In the genomic region with DNA sequence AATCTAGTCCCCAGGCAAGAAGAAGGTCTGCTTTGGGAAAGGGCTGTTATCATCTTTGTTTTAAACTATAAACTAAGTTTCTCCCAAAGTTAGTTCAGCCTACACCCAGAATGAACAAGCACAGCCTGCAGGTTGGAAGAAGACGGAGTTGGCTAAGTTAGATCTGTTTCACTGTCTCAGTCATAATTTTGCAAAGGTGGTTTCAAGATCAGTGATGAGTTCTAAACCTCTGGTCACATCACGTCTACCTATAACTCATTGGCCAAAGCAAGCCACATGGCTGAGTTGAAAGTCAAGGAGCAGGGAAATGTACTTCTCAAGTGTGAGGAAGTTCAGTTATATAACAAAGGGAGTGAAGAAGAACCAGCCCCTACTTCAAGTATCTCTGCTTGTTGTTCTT, we compare ENCODE assay signal across 16 cellular contexts. TPM values are rescaled to one million over a fixed set of nuclear protein-coding genes. Genes with fewer than 3 reads are reported as not detected.
DNase-seq lines count a peak whose midpoint lies in the region; ATAC-seq lines count a peak whose summit lies in the region.
"Had no signal": no experiment of that assay in that cellular context is flagged by ENCODE, and none has a peak within 500 bp of the region (broad histone marks: within the 10 kb centered on the region; RNA-seq: fewer than 3 reads in every experiment).

No MANE protein-coding gene starts in this region.

- CTCF ChIA-PET in activated CD4-positive, alpha-beta memory T cell treated with anti-CD3 and anti-CD28 coated beads for 36 hours (lab: Charles Lee), result interaction anchor here (1.1 kb wide), 1 partner anchor 9 kb away, joined by 3 read pairs; no protein-coding TSS in a partner anchor
- CTCF ChIA-PET in activated CD4-positive, alpha-beta memory T cell treated with anti-CD3 and anti-CD28 coated beads, Interleukin-2, amount 10 ng/mL, durations not matched to agents 7 days and 5 days (lab: Charles Lee), result interaction anchor here (1.0 kb wide), 1 partner anchor 24 kb away, joined by 3 read pairs; no protein-coding TSS in a partner anchor

- H3K4me1 Mint-ChIP-seq in activated CD4-positive, alpha-beta memory T cell treated with anti-CD3 and anti-CD28 coated beads for 36 hours (ENCODE audit: low read depth), result peaks cover 21% of the 10 kb centered on the region
- peaks cover 12% of the 10 kb centered on the region for H3K4me1 Mint-ChIP-seq in activated CD4-positive, alpha-beta memory T cell treated with anti-CD3 and anti-CD28 coated beads, Interleukin-2, amount 10 ng/mL, durations not matched to agents 7 days and 5 days
- H3K4me1 Mint-ChIP-seq in activated T-cell treated with anti-CD3 and anti-CD28 coated beads, Interleukin-2, amount 50 U/mL, for 72 hours (ENCODE audit: low read depth), result peaks cover 20% of the 10 kb centered on the region
- peaks cover 13% of the 10 kb centered on the region for H3K4me1 Mint-ChIP-seq in T-helper 2 cell treated with Interferon-gamma antibody and Interleukin-4, amounts not matched to agents 5 μg/mL and 100 μg/mL, for 36 hours (ENCODE audit: low read depth)
- peaks cover 5% of the 10 kb centered on the region for H3K4me1 Mint-ChIP-seq in activated T-helper 1 cell treated with anti-CD3 and anti-CD28 coated beads, Interleukin-12 subunit alpha, Interleukin-12 subunit beta, Interleukin-2, Interleukin-4 antibody, amounts not matched to agents 30 ng/mL and 10 ng/mL and 1 ng/mL, durations not matched to agents 14 hours and 24 hours and 36 hours (ENCODE audit: low read depth)

- DNase-seq in activated CD4-positive, alpha-beta memory T cell treated with anti-CD3 and anti-CD28 coated beads for 36 hours, result peak; percentile 12
- DNase-seq in activated CD4-positive, alpha-beta memory T cell treated with anti-CD3 and anti-CD28 coated beads, Interleukin-2, amount 10 ng/mL, durations not matched to agents 7 days and 5 days, result no peak
- peak in 1 of 2 donors; percentile 21 for DNase-seq in activated T-cell treated with anti-CD3 and anti-CD28 coated beads, Interleukin-2, amount 50 U/mL, for 72 hours
- DNase-seq in activated T-cell treated with anti-CD3 and anti-CD28 coated beads for 4 hours (no peak), cardiac septum (ENCODE audit: low spot score) (no peak), NCI-H2029 (lab: John Stamatoyannopoulos, UW) (no peak)
- no peak for DNase-seq in T-helper 2 cell treated with Interferon-gamma antibody and Interleukin-4, amounts not matched to agents 5 μg/mL and 100 μg/mL, for 36 hours (ENCODE audit: low spot score)
- no peak for DNase-seq in activated T-helper 1 cell treated with anti-CD3 and anti-CD28 coated beads, Interleukin-12 subunit alpha, Interleukin-12 subunit beta, Interleukin-2, Interleukin-4 antibody, amounts not matched to agents 30 ng/mL and 10 ng/mL and 1 ng/mL, durations not matched to agents 14 hours and 24 hours and 36 hours (ENCODE audit: low spot score)
- DNase-seq: BE2C; CD4-positive, alpha-beta memory T cell; DMS153; DMS79 treated with DMSO at 0.1 percent for 48 hours; EL; H7 had no signal

- H3K36me3 Mint-ChIP-seq in activated CD4-positive, alpha-beta memory T cell treated with anti-CD3 and anti-CD28 coated beads for 36 hours, result peaks cover 6% of the 10 kb centered on the region
- no peaks in the 10 kb centered on the region for H3K36me3 Mint-ChIP-seq in activated CD4-positive, alpha-beta memory T cell treated with anti-CD3 and anti-CD28 coated beads, Interleukin-2, amount 10 ng/mL, durations not matched to agents 7 days and 5 days (ENCODE audit: low read depth)
- peaks cover 2 to 11% of the 10 kb centered on the region in 2 donors for H3K36me3 Mint-ChIP-seq in activated T-cell treated with anti-CD3 and anti-CD28 coated beads, Interleukin-2, amount 50 U/mL, for 72 hours (ENCODE audit: insufficient read depth in 2 of 2)
- H3K36me3 Mint-ChIP-seq in T-helper 2 cell treated with Interferon-gamma antibody and Interleukin-4, amounts not matched to agents 5 μg/mL and 100 μg/mL, for 36 hours (ENCODE audit: low read depth), result peaks cover 4% of the 10 kb centered on the region
- H3K36me3 Mint-ChIP-seq in activated T-helper 1 cell treated with anti-CD3 and anti-CD28 coated beads, Interleukin-12 subunit alpha, Interleukin-12 subunit beta, Interleukin-2, Interleukin-4 antibody, amounts not matched to agents 30 ng/mL and 10 ng/mL and 1 ng/mL, durations not matched to agents 14 hours and 24 hours and 36 hours (ENCODE audit: low read depth), result no peaks in the 10 kb centered on the region
- H3K36me3 Mint-ChIP-seq: CD4-positive, alpha-beta memory T cell had no signal

- H3K9me3 Mint-ChIP-seq in activated CD4-positive, alpha-beta memory T cell treated with anti-CD3 and anti-CD28 coated beads for 36 hours, result peaks cover 14% of the 10 kb centered on the region
- no peaks in the 10 kb centered on the region for H3K9me3 Mint-ChIP-seq in activated CD4-positive, alpha-beta memory T cell treated with anti-CD3 and anti-CD28 coated beads, Interleukin-2, amount 10 ng/mL, durations not matched to agents 7 days and 5 days
- peaks cover 2% of the 10 kb centered on the region in 2 donors for H3K9me3 Mint-ChIP-seq in activated T-cell treated with anti-CD3 and anti-CD28 coated beads, Interleukin-2, amount 50 U/mL, for 72 hours
- peaks cover 25% of the 10 kb centered on the region for H3K9me3 Mint-ChIP-seq in T-helper 2 cell treated with Interferon-gamma antibody and Interleukin-4, amounts not matched to agents 5 μg/mL and 100 μg/mL, for 36 hours
- H3K9me3 Mint-ChIP-seq in activated T-helper 1 cell treated with anti-CD3 and anti-CD28 coated beads, Interleukin-12 subunit alpha, Interleukin-12 subunit beta, Interleukin-2, Interleukin-4 antibody, amounts not matched to agents 30 ng/mL and 10 ng/mL and 1 ng/mL, durations not matched to agents 14 hours and 24 hours and 36 hours, result no peaks in the 10 kb centered on the region

- POLR2A ChIA-PET in activated CD4-positive, alpha-beta memory T cell treated with anti-CD3 and anti-CD28 coated beads for 36 hours (lab: Charles Lee), result interaction anchor here (1.0 kb wide), 2 partner anchors 48 to 51 kb away, joined by 3 to 5 read pairs; a partner anchor contains a TSS
- POLR2A ChIA-PET in activated CD4-positive, alpha-beta memory T cell treated with anti-CD3 and anti-CD28 coated beads, Interleukin-2, amount 10 ng/mL, durations not matched to agents 7 days and 5 days (lab: Charles Lee), result no interaction called here

- intact Hi-C loops in activated CD4-positive, alpha-beta memory T cell treated with anti-CD3 and anti-CD28 coated beads for 36 hours (cut with micrococcal nuclease), result loop anchor here (1.0 kb wide), 1 partner anchor 50 kb away; no protein-coding TSS in a partner anchor
- intact Hi-C loops in activated T-helper 1 cell treated with anti-CD3 and anti-CD28 coated beads, Interleukin-12 subunit alpha, Interleukin-12 subunit beta, Interleukin-2, Interleukin-4 antibody, amounts not matched to agents 30 ng/mL and 10 ng/mL and 1 ng/mL, durations not matched to agents 14 hours and 24 hours and 36 hours (cut with micrococcal nuclease), result loop anchor here (2.0 kb wide), 1 partner anchor 51 kb away; a partner anchor contains a TSS
- intact Hi-C loops in cardiac septum (cut with DNase I), result no loop called here

- peak overlapping the region; percentile 21 for H3K4me3 Mint-ChIP-seq in activated CD4-positive, alpha-beta memory T cell treated with anti-CD3 and anti-CD28 coated beads for 36 hours
- no peak overlapping the region for H3K4me3 Mint-ChIP-seq in activated CD4-positive, alpha-beta memory T cell treated with anti-CD3 and anti-CD28 coated beads, Interleukin-2, amount 10 ng/mL, durations not matched to agents 7 days and 5 days
- peak overlapping the region; percentile 29 to 55 for H3K4me3 Mint-ChIP-seq in activated T-cell treated with anti-CD3 and anti-CD28 coated beads, Interleukin-2, amount 50 U/mL, for 72 hours
- peak overlapping the region; percentile 2 for H3K4me3 Mint-ChIP-seq in T-helper 2 cell treated with Interferon-gamma antibody and Interleukin-4, amounts not matched to agents 5 μg/mL and 100 μg/mL, for 36 hours
- no peak overlapping the region for H3K4me3 Mint-ChIP-seq in activated T-helper 1 cell treated with anti-CD3 and anti-CD28 coated beads, Interleukin-12 subunit alpha, Interleukin-12 subunit beta, Interleukin-2, Interleukin-4 antibody, amounts not matched to agents 30 ng/mL and 10 ng/mL and 1 ng/mL, durations not matched to agents 14 hours and 24 hours and 36 hours
- H3K4me3 Mint-ChIP-seq: CD4-positive, alpha-beta memory T cell; GM23338 had no signal

- peak overlapping the region; percentile 83 for H3K27ac Mint-ChIP-seq in activated CD4-positive, alpha-beta memory T cell treated with anti-CD3 and anti-CD28 coated beads for 36 hours
- no peak overlapping the region for H3K27ac Mint-ChIP-seq in activated CD4-positive, alpha-beta memory T cell treated with anti-CD3 and anti-CD28 coated beads, Interleukin-2, amount 10 ng/mL, durations not matched to agents 7 days and 5 days
- H3K27ac Mint-ChIP-seq in activated T-cell treated with anti-CD3 and anti-CD28 coated beads, Interleukin-2, amount 50 U/mL, for 72 hours, result peak overlapping the region; percentile 21
- no peak overlapping the region for H3K27ac Mint-ChIP-seq in T-helper 2 cell treated with Interferon-gamma antibody and Interleukin-4, amounts not matched to agents 5 μg/mL and 100 μg/mL, for 36 hours
- H3K27ac Mint-ChIP-seq in activated T-helper 1 cell treated with anti-CD3 and anti-CD28 coated beads, Interleukin-12 subunit alpha, Interleukin-12 subunit beta, Interleukin-2, Interleukin-4 antibody, amounts not matched to agents 30 ng/mL and 10 ng/mL and 1 ng/mL, durations not matched to agents 14 hours and 24 hours and 36 hours, result peak overlapping the region; percentile 50
- H3K27ac Mint-ChIP-seq: GM23338 had no signal

- H3K27me3 Mint-ChIP-seq in activated CD4-positive, alpha-beta memory T cell treated with anti-CD3 and anti-CD28 coated beads for 36 hours, result peaks cover 2% of the 10 kb centered on the region
- no peaks in the 10 kb centered on the region for H3K27me3 Mint-ChIP-seq in activated CD4-positive, alpha-beta memory T cell treated with anti-CD3 and anti-CD28 coated beads, Interleukin-2, amount 10 ng/mL, durations not matched to agents 7 days and 5 days
- H3K27me3 Mint-ChIP-seq in activated T-cell treated with anti-CD3 and anti-CD28 coated beads, Interleukin-2, amount 50 U/mL, for 72 hours (ENCODE audit: low read depth), result peaks cover 22% of the 10 kb centered on the region
- no peaks in the 10 kb centered on the region for H3K27me3 Mint-ChIP-seq in T-helper 2 cell treated with Interferon-gamma antibody and Interleukin-4, amounts not matched to agents 5 μg/mL and 100 μg/mL, for 36 hours (ENCODE audit: low read depth)
- H3K27me3 Mint-ChIP-seq in activated T-helper 1 cell treated with anti-CD3 and anti-CD28 coated beads, Interleukin-12 subunit alpha, Interleukin-12 subunit beta, Interleukin-2, Interleukin-4 antibody, amounts not matched to agents 30 ng/mL and 10 ng/mL and 1 ng/mL, durations not matched to agents 14 hours and 24 hours and 36 hours (ENCODE audit: insufficient read depth), result peaks cover 6% of the 10 kb centered on the region

- ATAC-seq in activated T-cell treated with anti-CD3 and anti-CD28 coated beads, Interleukin-2, amount 50 U/mL, for 72 hours (replicated peaks in 1 of 2), result peak; percentile 78 to 88
- ATAC-seq: A549, GM23338 had no signal

RNA-seq across cellular contexts. Expression of a gene that starts 50.5 kb away (rescaled TPM):
- 10 to 100 TPM; 42.5 to 43.3 TPM for total RNA-seq in activated CD4-positive, alpha-beta memory T cell treated with anti-CD3 and anti-CD28 coated beads for 36 hours
- 10 to 100 TPM; 35.5 to 37.2 TPM for total RNA-seq in activated CD4-positive, alpha-beta memory T cell treated with anti-CD3 and anti-CD28 coated beads, Interleukin-2, amount 10 ng/mL, durations not matched to agents 7 days and 5 days
- 10 to 100 TPM; 41.6 to 43.2 TPM for total RNA-seq in activated T-cell treated with anti-CD3 and anti-CD28 coated beads, Interleukin-2, amount 50 U/mL, for 72 hours
- 12.5 and 13.4 TPM in 2 replicates for total RNA-seq in activated T-helper 1 cell treated with anti-CD3 and anti-CD28 coated beads, Interleukin-12 subunit alpha, Interleukin-12 subunit beta, Interleukin-2, Interleukin-4 antibody, amounts not matched to agents 30 ng/mL and 10 ng/mL and 1 ng/mL, durations not matched to agents 14 hours and 24 hours and 36 hours
- 123 TPM for total RNA-seq in cardiac septum

Comparison
In these comparisons a context has a peak if more than half of its experiments do, and no peak if none do; other contexts are left out.
1. H3K27ac Mint-ChIP-seq: peak in activated CD4-positive, alpha-beta memory T cell treated with anti-CD3 and anti-CD28 coated beads for 36 hours (single experiment), activated T-cell treated with anti-CD3 and anti-CD28 coated beads, Interleukin-2, amount 50 U/mL, for 72 hours (single experiment) and activated T-helper 1 cell treated with anti-CD3 and anti-CD28 coated beads, Interleukin-12 subunit alpha, Interleukin-12 subunit beta, Interleukin-2, Interleukin-4 antibody, amounts not matched to agents 30 ng/mL and 10 ng/mL and 1 ng/mL, durations not matched to agents 14 hours and 24 hours and 36 hours (single experiment); none in activated CD4-positive, alpha-beta memory T cell treated with anti-CD3 and anti-CD28 coated beads, Interleukin-2, amount 10 ng/mL, durations not matched to agents 7 days and 5 days (single experiment) and T-helper 2 cell treated with Interferon-gamma antibody and Interleukin-4, amounts not matched to agents 5 μg/mL and 100 μg/mL, for 36 hours (single experiment).
2. H3K4me3 Mint-ChIP-seq: peak in activated CD4-positive, alpha-beta memory T cell treated with anti-CD3 and anti-CD28 coated beads for 36 hours (single experiment), activated T-cell treated with anti-CD3 and anti-CD28 coated beads, Interleukin-2, amount 50 U/mL, for 72 hours (2 of 2) and T-helper 2 cell treated with Interferon-gamma antibody and Interleukin-4, amounts not matched to agents 5 μg/mL and 100 μg/mL, for 36 hours (single experiment); none in activated CD4-positive, alpha-beta memory T cell treated with anti-CD3 and anti-CD28 coated beads, Interleukin-2, amount 10 ng/mL, durations not matched to agents 7 days and 5 days (single experiment) and activated T-helper 1 cell treated with anti-CD3 and anti-CD28 coated beads, Interleukin-12 subunit alpha, Interleukin-12 subunit beta, Interleukin-2, Interleukin-4 antibody, amounts not matched to agents 30 ng/mL and 10 ng/mL and 1 ng/mL, durations not matched to agents 14 hours and 24 hours and 36 hours (single experiment).